ENCODE assay signal across 1 cellular context in the genomic region with DNA sequence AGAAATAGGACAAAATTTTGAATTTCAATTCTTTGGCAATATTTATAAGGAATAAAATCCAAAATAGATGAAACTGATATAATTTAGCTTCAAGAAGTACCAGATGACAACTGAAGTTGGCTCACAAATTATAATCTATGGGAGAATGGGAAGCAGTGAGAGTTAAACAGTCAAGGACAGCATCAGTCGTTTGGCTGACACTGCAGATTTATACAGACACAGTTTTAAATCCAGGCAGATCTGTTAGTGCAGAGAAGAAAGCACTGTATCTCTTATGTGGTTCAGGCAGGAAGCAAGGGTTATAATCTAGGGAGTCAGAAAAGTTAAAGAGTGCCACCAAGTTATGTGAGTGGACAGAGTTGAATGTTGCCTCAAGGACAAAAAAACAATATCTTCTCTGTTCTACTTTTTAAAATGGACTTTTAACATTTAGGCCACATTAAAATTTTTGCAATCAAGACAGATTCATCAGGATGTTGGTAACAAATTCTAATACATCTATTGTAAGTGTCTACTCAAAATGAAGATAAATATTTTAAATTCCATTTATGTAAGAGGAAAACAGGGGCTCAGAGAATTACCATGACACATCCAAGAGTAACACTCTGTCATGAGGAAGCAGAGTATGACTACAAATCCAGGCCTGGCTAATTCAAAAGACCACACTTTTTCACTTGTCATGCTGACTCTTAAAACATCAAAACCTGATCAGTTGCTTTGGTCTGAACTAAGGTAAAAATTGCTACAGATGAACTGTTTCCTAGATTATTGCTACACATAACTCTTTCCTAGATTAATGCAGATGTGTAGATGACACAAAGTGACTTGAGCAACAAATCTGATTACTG.
TF ChIP-seq lines count a peak whose summit lies in the region.

No MANE protein-coding gene starts in this region.

TF ChIP-seq in H1, 55 proteins besides CTCF, POLR2A, EP300 and RAD21:
- TF ChIP-seq CTBP2 (IDR thresholded peaks at IDR 0.05; ENCODE audit: borderline replicate concordance, insufficient read depth, insufficient read length, low read length): no peak
- no peak for TF ChIP-seq NANOG (IDR thresholded peaks at IDR 0.05; ENCODE audit: insufficient read depth, low read depth, low read length, poor library complexity, severe bottlenecking)
- no peak for TF ChIP-seq CHD7 (IDR thresholded peaks at IDR 0.05; ENCODE audit: insufficient replicate concordance, low read length)
- TF ChIP-seq, protein P1, sequence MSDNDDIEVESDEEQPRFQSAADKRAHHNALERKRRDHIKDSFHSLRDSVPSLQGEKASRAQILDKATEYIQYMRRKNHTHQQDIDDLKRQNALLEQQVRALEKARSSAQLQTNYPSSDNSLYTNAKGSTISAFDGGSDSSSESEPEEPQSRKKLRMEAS (IDR thresholded peaks at IDR 0.05): no peak
- TF ChIP-seq CBX5 (IDR thresholded peaks at IDR 0.05; ENCODE audit: low read depth, low read length): no peak
- no peak for TF ChIP-seq CHD2 (IDR thresholded peaks at IDR 0.05; ENCODE audit: low read length)
- TF ChIP-seq MAFK (IDR thresholded peaks at IDR 0.05; ENCODE audit: low read depth, low read length): no peak; the same call in 1 of the 2 replicates
- no peak for TF ChIP-seq GTF2F1 (IDR thresholded peaks at IDR 0.05; ENCODE audit: borderline replicate concordance, low read depth, low read length)
- TF ChIP-seq POLR2AphosphoS5 (IDR thresholded peaks at IDR 0.05; ENCODE audit: low read depth, low read length): no peak
- no peak for TF ChIP-seq POU5F1 (IDR thresholded peaks at IDR 0.05; ENCODE audit: low read depth, low read length)
- TF ChIP-seq ASH2L (IDR thresholded peaks at IDR 0.05; ENCODE audit: low read length): no peak
- TF ChIP-seq SUZ12 (IDR thresholded peaks at IDR 0.05; ENCODE audit: low read length): no peak
- TF ChIP-seq KDM4A (IDR thresholded peaks at IDR 0.05; ENCODE audit: low read depth, low read length, severe bottlenecking): no peak
- TF ChIP-seq EZH2 (IDR thresholded peaks at IDR 0.05; ENCODE audit: low read depth, low read length, severe bottlenecking): no peak
- no peak for TF ChIP-seq SP4 (IDR thresholded peaks at IDR 0.05; ENCODE audit: low read length)
- TF ChIP-seq, protein P2, sequence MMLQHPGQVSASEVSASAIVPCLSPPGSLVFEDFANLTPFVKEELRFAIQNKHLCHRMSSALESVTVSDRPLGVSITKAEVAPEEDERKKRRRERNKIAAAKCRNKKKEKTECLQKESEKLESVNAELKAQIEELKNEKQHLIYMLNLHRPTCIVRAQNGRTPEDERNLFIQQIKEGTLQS (IDR thresholded peaks at IDR 0.05; ENCODE audit: insufficient read depth, low read depth, low read length): no peak
- TF ChIP-seq HDAC6 (IDR thresholded peaks at IDR 0.05; ENCODE audit: low read depth, low read length): no peak
- TF ChIP-seq CHD1 (IDR thresholded peaks at IDR 0.05; ENCODE audit: low read depth, low read length): no peak
- no peak for TF ChIP-seq TAF1 (IDR thresholded peaks at IDR 0.05; ENCODE audit: low read depth, low read length)
